10 cellular contexts compared by ENCODE assay signal in the genomic region with DNA sequence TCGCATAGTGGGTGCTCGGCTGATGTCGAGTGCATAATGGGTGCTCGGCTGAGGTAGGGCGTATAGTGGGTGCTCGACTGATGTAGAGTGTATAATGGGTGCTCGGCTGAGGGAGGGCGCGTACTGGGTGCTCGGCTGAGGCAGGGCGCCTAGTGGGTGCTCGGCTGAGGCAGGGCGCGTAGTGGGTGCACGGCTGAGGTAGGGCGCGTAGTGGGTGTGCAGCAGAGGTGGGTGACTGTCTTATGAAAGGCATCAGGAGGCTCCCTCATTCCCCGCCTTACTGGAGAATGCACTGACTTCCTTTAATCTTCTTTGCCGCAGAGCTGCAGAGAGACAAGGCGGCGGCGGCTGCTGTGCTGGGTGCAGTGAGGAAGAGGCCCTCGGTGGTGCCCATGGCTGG. TPM values are rescaled to one million over a fixed set of nuclear protein-coding genes. Genes with fewer than 3 reads are reported as not detected.
"Had no signal": no experiment of that assay in that cellular context is flagged by ENCODE, and none has a peak within 500 bp of the region (broad histone marks: within the 10 kb centered on the region; RNA-seq: fewer than 3 reads in every experiment).

No MANE protein-coding gene starts in this region.

- H3K9me3 ChIP-seq: HAP-1 had no signal

- H3K27ac Mint-ChIP-seq: HFFc6 had no signal

- H3K4me3 ChIP-seq: GM23338, HAP-1 had no signal

- H3K9me3 Mint-ChIP-seq: GM23338, HFFc6 had no signal

- H3K27ac ChIP-seq: HL-60 had no signal

- H3K4me3 Mint-ChIP-seq: GM23338, HFFc6 had no signal

- H3K4me1 ChIP-seq: HAP-1 had no signal

- FAIRE-seq: H1, H54, HTR-8/SVneo had no signal

- H3K4me2 ChIP-seq: GM23338 had no signal

- H3K36me3 ChIP-seq: HAP-1 had no signal

- DNase-seq: HFFc6, IMR-90, KBM-7 had no signal

- H2AFZ ChIP-seq: GM23338 had no signal

- ATAC-seq: GM23338, HCT116 had no signal

RNA-seq across cellular contexts. Expression of a gene that starts 33.8 kb away (rescaled TPM):
- total RNA-seq: HFFc6 had no signal
